Comparison of ENCODE assay signal across 8 cellular contexts in genomic region chr6:77463308-77463880, GRCh38. TPM values are rescaled to one million over a fixed set of nuclear protein-coding genes. Genes with fewer than 3 reads are reported as not detected.
DNase-seq lines count a peak whose midpoint lies in the region; ATAC-seq and TF ChIP-seq lines count a peak whose summit lies in the region.

TSS of gene HTR1B (minus strand) at chr6:77463491. CDS start at chr6:77463403, 88 bp downstream.

- peaks cover 4 to 28% of the 10 kb centered on the region in 2 donors for H3K27me3 ChIP-seq in right atrium auricular region

- DNase-seq in GM13977 (ENCODE audit: low spot score) (peak; percentile 20), right atrium auricular region (ENCODE audit: low spot score) (no peak), retina (peak; percentile 85), cerebellar cortex (ENCODE audit: low spot score) (no peak), G401 (ENCODE audit: low spot score) (no peak)
- DNase-seq in activated CD8-positive, alpha-beta memory T cell treated with anti-CD3 and anti-CD28 coated beads, Interleukin-2, amount 50 U/mL, for 48 hours = no peak

- TF ChIP-seq CTCF in GM13977 (IDR thresholded peaks at IDR 0.05; ENCODE audit: extremely low read depth, insufficient read depth, missing control alignments) (no peak), WI38 (IDR thresholded peaks at IDR 0.05; ENCODE audit: low read depth, low read length) (no peak), right atrium auricular region (IDR thresholded peaks at IDR 0.05) (no peak)

- no peaks in the 10 kb centered on the region for H3K9me3 ChIP-seq in right atrium auricular region

- H3K36me3 ChIP-seq in right atrium auricular region = no peaks in the 10 kb centered on the region

- H3K4me1 ChIP-seq in right atrium auricular region = peaks cover 0 to 39% of the 10 kb centered on the region in 2 donors

- H3K27ac ChIP-seq in right atrium auricular region = no peak within 1 kb of the TSS

- H3K4me3 ChIP-seq in WI38 (ENCODE audit: low read depth, low read length) = peak within 1 kb of the TSS; percentile 73
- H3K4me3 ChIP-seq in right atrium auricular region = peak within 1 kb of the TSS; percentile 34 to 49

- in situ Hi-C loops in GM13977 (cut with MboI; ENCODE audit: low pct_unique_long_range_greater_than_20kb, low sequenced_read_pairs, unreplicated experiment) = no loop called here
- in situ Hi-C loops in G401 (cut with HindIII; ENCODE audit: low sequenced_read_pairs) = no loop called here

- ATAC-seq in HG02870 (IDR thresholded peaks at IDR 0.05; ENCODE audit: unreplicated experiment) = no peak

RNA-seq across cellular contexts. Expression of gene HTR1B, which starts in this region (rescaled TPM):
- total RNA-seq in right atrium auricular region = not detected
- total RNA-seq in G401 (2014; rRNA removed; shearing (Covaris generic)) = not detected in 2 replicates

Comparison
In these comparisons a context has a peak if more than half of its experiments do, and no peak if none do; other contexts are left out.
1. DNase-seq: peak in GM13977 (single experiment) and retina (single experiment); none in right atrium auricular region (single experiment), activated CD8-positive, alpha-beta memory T cell treated with anti-CD3 and anti-CD28 coated beads, Interleukin-2, amount 50 U/mL, for 48 hours (single experiment), cerebellar cortex (single experiment) and G401 (single experiment).